In genomic region chr3:197521277-197522182, GRCh38 we compare ENCODE assay signal across 13 cellular contexts. TPM values are rescaled to one million over a fixed set of nuclear protein-coding genes. Genes with fewer than 3 reads are reported as not detected.
DNase-seq lines count a peak whose midpoint lies in the region; ATAC-seq, FAIRE-seq and TF ChIP-seq lines count a peak whose summit lies in the region.
"Had no signal": no experiment of that assay in that cellular context is flagged by ENCODE, and none has a peak within 500 bp of the region (broad histone marks: within the 10 kb centered on the region; RNA-seq: fewer than 3 reads in every experiment).

No MANE protein-coding gene starts in this region.

- no peaks in the 10 kb centered on the region for H4K20me1 ChIP-seq in astrocyte (ENCODE audit: insufficient read depth, low read length)

- POLR2A ChIA-PET in activated CD4-positive, alpha-beta memory T cell treated with anti-CD3 and anti-CD28 coated beads for 36 hours (lab: Charles Lee), result no interaction called here
- POLR2A ChIA-PET in activated CD4-positive, alpha-beta memory T cell treated with anti-CD3 and anti-CD28 coated beads, Interleukin-2, amount 10 ng/mL, durations not matched to agents 7 days and 5 days (lab: Charles Lee), result interaction anchor here (0.6 kb wide), 1 partner anchor 11 kb away, joined by 3 read pairs; no protein-coding TSS in a partner anchor

- no peak for TF ChIP-seq POLR2A in right lobe of liver (IDR thresholded peaks at IDR 0.05)
- TF ChIP-seq POLR2A in stomach (IDR thresholded peaks at IDR 0.05), result no peak

- H3K4me1 Mint-ChIP-seq in activated CD4-positive, alpha-beta memory T cell treated with anti-CD3 and anti-CD28 coated beads for 36 hours (ENCODE audit: low read depth), result peaks cover 9% of the 10 kb centered on the region
- H3K4me1 Mint-ChIP-seq in activated CD4-positive, alpha-beta memory T cell treated with anti-CD3 and anti-CD28 coated beads, Interleukin-2, amount 10 ng/mL, durations not matched to agents 7 days and 5 days, result peaks cover 10% of the 10 kb centered on the region
- peaks cover 21% of the 10 kb centered on the region for H3K4me1 Mint-ChIP-seq in astrocyte (ENCODE audit: low read depth, unreplicated experiment)

- H3K4me2 ChIP-seq in astrocyte (ENCODE audit: low read length), result peak overlapping the region; percentile 1

- H3K27me3 ChIP-seq in astrocyte (ENCODE audit: insufficient read depth, low read length) (no peaks in the 10 kb centered on the region), right lobe of liver (no peaks in the 10 kb centered on the region), stomach (no peaks in the 10 kb centered on the region)
- H3K27me3 ChIP-seq: heart right ventricle had no signal

- H3K79me2 ChIP-seq in astrocyte (ENCODE audit: insufficient read depth, low read length), result no peaks in the 10 kb centered on the region

- H3K36me3 Mint-ChIP-seq in activated CD4-positive, alpha-beta memory T cell treated with anti-CD3 and anti-CD28 coated beads for 36 hours, result peaks cover 27% of the 10 kb centered on the region
- H3K36me3 Mint-ChIP-seq in activated CD4-positive, alpha-beta memory T cell treated with anti-CD3 and anti-CD28 coated beads, Interleukin-2, amount 10 ng/mL, durations not matched to agents 7 days and 5 days (ENCODE audit: low read depth), result peaks cover 41% of the 10 kb centered on the region
- H3K36me3 Mint-ChIP-seq in astrocyte (ENCODE audit: low read depth, unreplicated experiment), result peaks cover 4% of the 10 kb centered on the region

- H3K9ac ChIP-seq in astrocyte (ENCODE audit: low read length), result peak overlapping the region; percentile 5

- FAIRE-seq in astrocyte (lab: Jason Lieb, UNC), result no peak

- TF ChIP-seq CTCF in astrocyte (IDR thresholded peaks at IDR 0.05; ENCODE audit: insufficient read depth, low read depth, low read length), result no peak
- no peak for TF ChIP-seq CTCF in right lobe of liver (IDR thresholded peaks at IDR 0.05)
- no peak for TF ChIP-seq CTCF in stomach (IDR thresholded peaks at IDR 0.05)

- 81% methylated on average over 14 of the region's 18 CpGs for WGBS in right lobe of liver (ENCODE audit: insufficient coverage, low coverage, low lambda C conversion rate, missing lambda C conversion rate)
- WGBS in stomach, 5 donors, result 84 to 87% (median 86%) methylated on average over 18 of the region's 18 CpGs

- peaks cover 6% of the 10 kb centered on the region for H3K4me1 ChIP-seq in astrocyte (ENCODE audit: insufficient read depth, low read length)
- peaks cover 0 to 37% (median 9%) of the 10 kb centered on the region in 4 donors for H3K4me1 ChIP-seq in right lobe of liver
- H3K4me1 ChIP-seq in stomach, result peaks cover 26 to 46% (median 32%) of the 10 kb centered on the region in 4 donors

- H3K4me3 Mint-ChIP-seq in activated CD4-positive, alpha-beta memory T cell treated with anti-CD3 and anti-CD28 coated beads for 36 hours, result no peak overlapping the region
- H3K4me3 Mint-ChIP-seq in activated CD4-positive, alpha-beta memory T cell treated with anti-CD3 and anti-CD28 coated beads, Interleukin-2, amount 10 ng/mL, durations not matched to agents 7 days and 5 days, result no peak overlapping the region
- peak overlapping the region; percentile 54 for H3K4me3 Mint-ChIP-seq in astrocyte (ENCODE audit: unreplicated experiment)
- H3K4me3 Mint-ChIP-seq: dendritic cell treated with granulocyte-macrophage colony-stimulating factor and Interleukin-4, amounts not matched to agents 40 ng/mL and 50 ng/mL, for 4 days had no signal

- H3K9me3 ChIP-seq in astrocyte (ENCODE audit: insufficient read depth, low read depth, low read length) (no peaks in the 10 kb centered on the region), right lobe of liver (no peaks in the 10 kb centered on the region), stomach (no peaks in the 10 kb centered on the region)
- H3K9me3 ChIP-seq: heart right ventricle had no signal

- H3K36me3 ChIP-seq in astrocyte (ENCODE audit: insufficient read depth, low read length), result no peaks in the 10 kb centered on the region
- H3K36me3 ChIP-seq in right lobe of liver, result peaks cover 0 to 34% (median 7%) of the 10 kb centered on the region in 4 donors
- peaks cover 0 to 26% (median 10%) of the 10 kb centered on the region in 4 donors for H3K36me3 ChIP-seq in stomach
- H3K36me3 ChIP-seq: heart right ventricle had no signal

- H3K27ac Mint-ChIP-seq in activated CD4-positive, alpha-beta memory T cell treated with anti-CD3 and anti-CD28 coated beads for 36 hours, result peak overlapping the region; percentile 5
- H3K27ac Mint-ChIP-seq in activated CD4-positive, alpha-beta memory T cell treated with anti-CD3 and anti-CD28 coated beads, Interleukin-2, amount 10 ng/mL, durations not matched to agents 7 days and 5 days, result no peak overlapping the region
- H3K27ac Mint-ChIP-seq in astrocyte (ENCODE audit: unreplicated experiment), result peak overlapping the region; percentile 94
- H3K27ac Mint-ChIP-seq: dendritic cell treated with granulocyte-macrophage colony-stimulating factor and Interleukin-4, amounts not matched to agents 40 ng/mL and 50 ng/mL, for 4 days had no signal

- no peak for DNase-seq in activated CD4-positive, alpha-beta memory T cell treated with anti-CD3 and anti-CD28 coated beads for 36 hours
- no peak for DNase-seq in activated CD4-positive, alpha-beta memory T cell treated with anti-CD3 and anti-CD28 coated beads, Interleukin-2, amount 10 ng/mL, durations not matched to agents 7 days and 5 days
- DNase-seq in astrocyte (ENCODE audit: low read depth), result no peak
- DNase-seq in right lobe of liver, result no peak
- DNase-seq in stomach, result no peak
- no peak for DNase-seq in HUDEP-2 (lab: John Stamatoyannopoulos, UW; ENCODE audit: unreplicated experiment in 76 of 76)
- no peak for DNase-seq in NCI-H2107 (lab: John Stamatoyannopoulos, UW)
- no peak for DNase-seq in HuH-7 (ENCODE audit: low spot score)
- DNase-seq: activated T-cell treated with anti-CD3 and anti-CD28 coated beads for 4 hours, heart right ventricle, NCI-H1092 treated with DMSO at 0.1 percent for 48 hours had no signal

- TF ChIP-seq EP300 in stomach (IDR thresholded peaks at IDR 0.05), result no peak

- no peaks in the 10 kb centered on the region for H3K9me3 Mint-ChIP-seq in activated CD4-positive, alpha-beta memory T cell treated with anti-CD3 and anti-CD28 coated beads for 36 hours
- peaks cover 4% of the 10 kb centered on the region for H3K9me3 Mint-ChIP-seq in activated CD4-positive, alpha-beta memory T cell treated with anti-CD3 and anti-CD28 coated beads, Interleukin-2, amount 10 ng/mL, durations not matched to agents 7 days and 5 days
- peaks cover 3% of the 10 kb centered on the region for H3K9me3 Mint-ChIP-seq in astrocyte (ENCODE audit: unreplicated experiment)
- H3K9me3 Mint-ChIP-seq: dendritic cell treated with granulocyte-macrophage colony-stimulating factor and Interleukin-4, amounts not matched to agents 40 ng/mL and 50 ng/mL, for 4 days had no signal

- H3K27me3 Mint-ChIP-seq in activated CD4-positive, alpha-beta memory T cell treated with anti-CD3 and anti-CD28 coated beads for 36 hours, result no peaks in the 10 kb centered on the region
- H3K27me3 Mint-ChIP-seq in activated CD4-positive, alpha-beta memory T cell treated with anti-CD3 and anti-CD28 coated beads, Interleukin-2, amount 10 ng/mL, durations not matched to agents 7 days and 5 days, result no peaks in the 10 kb centered on the region
- peaks cover 14% of the 10 kb centered on the region for H3K27me3 Mint-ChIP-seq in astrocyte (ENCODE audit: low read depth, unreplicated experiment)
- H3K27me3 Mint-ChIP-seq: dendritic cell treated with granulocyte-macrophage colony-stimulating factor and Interleukin-4, amounts not matched to agents 40 ng/mL and 50 ng/mL, for 4 days had no signal

- intact Hi-C loops in activated CD4-positive, alpha-beta memory T cell treated with anti-CD3 and anti-CD28 coated beads for 36 hours (cut with micrococcal nuclease), result no loop called here
- intact Hi-C loops in right lobe of liver (cut with DNase I), result no loop called here
- intact Hi-C loops in stomach (cut with DNase I; ENCODE audit: low total_unique reads), result no loop called here

- CTCF ChIA-PET in activated CD4-positive, alpha-beta memory T cell treated with anti-CD3 and anti-CD28 coated beads for 36 hours (lab: Charles Lee), result interaction anchor here (0.8 kb wide), 1 partner anchor 10 kb away, joined by 3 read pairs; no protein-coding TSS in a partner anchor
- CTCF ChIA-PET in activated CD4-positive, alpha-beta memory T cell treated with anti-CD3 and anti-CD28 coated beads, Interleukin-2, amount 10 ng/mL, durations not matched to agents 7 days and 5 days (lab: Charles Lee), result no interaction called here

- no peak for ATAC-seq in right lobe of liver

- H3K27ac ChIP-seq in astrocyte (ENCODE audit: low read depth, low read length), result no peak overlapping the region
- H3K27ac ChIP-seq in right lobe of liver, result peak overlapping the region in 2 of 3 donors; percentile 22 to 40
- peak overlapping the region; percentile 74 to 88 (median 83) for H3K27ac ChIP-seq in stomach
- H3K27ac ChIP-seq: heart right ventricle had no signal

- no peak overlapping the region for H3K4me3 ChIP-seq in astrocyte (ENCODE audit: insufficient read depth, low read depth, low read length)
- no peak overlapping the region for H3K4me3 ChIP-seq in right lobe of liver
- no peak overlapping the region for H3K4me3 ChIP-seq in stomach
- H3K4me3 ChIP-seq: heart right ventricle had no signal

- H2AFZ ChIP-seq in astrocyte (ENCODE audit: low read depth, low read length), result peak overlapping the region; percentile 64

RNA-seq across cellular contexts. Expression of gene BDH1, which starts 34.2 kb away (rescaled TPM):
- total RNA-seq in activated CD4-positive, alpha-beta memory T cell treated with anti-CD3 and anti-CD28 coated beads for 36 hours, result 10 to 100 TPM; 86.6 to 90.5 TPM
- 10 to 100 TPM; 54.2 to 55.8 TPM for total RNA-seq in activated CD4-positive, alpha-beta memory T cell treated with anti-CD3 and anti-CD28 coated beads, Interleukin-2, amount 10 ng/mL, durations not matched to agents 7 days and 5 days
- total RNA-seq in astrocyte (0.96 and 1.5 TPM in 2 replicates), right lobe of liver (100 to 1,000 TPM in 5 of 6 experiments, 10 to 100 TPM in 1; 65.5 to 366 (median 233) TPM), stomach (100 to 1,000 TPM in 1 of 5 donors, 10 to 100 TPM in 3, 1 to 10 TPM in 1; 3.5 to 128 (median 20.5) TPM)
- polyA plus RNA-seq in stomach, result 10 to 100 TPM; 10.6 to 37.5 (median 20.6) TPM
- total RNA-seq: G401 had no signal
